Comparison of ENCODE assay signal across 1 cellular context in genomic region chr12:18643673-18644072, GRCh38.
TF ChIP-seq lines count a peak whose summit lies in the region.

No MANE protein-coding gene starts in this region.

TF ChIP-seq in IMR-90, 13 proteins besides CTCF, POLR2A, EP300 and RAD21 (continued from another document):
- TF ChIP-seq, protein P1, sequence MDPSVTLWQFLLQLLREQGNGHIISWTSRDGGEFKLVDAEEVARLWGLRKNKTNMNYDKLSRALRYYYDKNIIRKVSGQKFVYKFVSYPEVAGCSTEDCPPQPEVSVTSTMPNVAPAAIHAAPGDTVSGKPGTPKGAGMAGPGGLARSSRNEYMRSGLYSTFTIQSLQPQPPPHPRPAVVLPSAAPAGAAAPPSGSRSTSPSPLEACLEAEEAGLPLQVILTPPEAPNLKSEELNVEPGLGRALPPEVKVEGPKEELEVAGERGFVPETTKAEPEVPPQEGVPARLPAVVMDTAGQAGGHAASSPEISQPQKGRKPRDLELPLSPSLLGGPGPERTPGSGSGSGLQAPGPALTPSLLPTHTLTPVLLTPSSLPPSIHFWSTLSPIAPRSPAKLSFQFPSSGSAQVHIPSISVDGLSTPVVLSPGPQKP (IDR thresholded peaks at IDR 0.05; ENCODE audit: borderline replicate concordance, low read depth, low read length) = no peak
